In the genomic region with DNA sequence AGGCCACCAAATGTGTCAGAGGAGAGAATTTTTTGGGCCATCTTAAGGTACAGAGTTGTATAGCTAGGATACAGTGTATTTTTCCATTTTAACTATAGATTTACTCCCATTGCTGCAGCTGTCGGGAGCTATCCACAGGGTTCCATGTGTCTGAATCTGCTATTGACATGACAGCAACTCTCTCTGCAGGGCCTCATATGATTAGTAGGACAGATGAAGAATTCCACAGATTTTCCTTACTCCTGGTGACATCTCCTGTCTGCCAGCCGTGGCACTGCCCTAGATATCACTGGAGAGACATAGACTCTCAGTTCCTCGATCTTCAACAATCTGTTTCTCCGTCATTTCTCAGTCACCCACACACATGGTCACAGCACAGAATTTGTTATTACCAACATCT, we compare ENCODE assay signal across 27 cellular contexts.
A peak's percentile ranks its signal among the peaks of the same experiment; 100 is the strongest.
DNase-seq lines count a peak whose midpoint lies in the region; ATAC-seq, FAIRE-seq and TF ChIP-seq lines count a peak whose summit lies in the region.
"Had no signal": no experiment of that assay in that cellular context is flagged by ENCODE, and none has a peak within 500 bp of the region (broad histone marks: within the 10 kb centered on the region; RNA-seq: fewer than 3 reads in every experiment).

No MANE protein-coding gene starts in this region.

- no peak overlapping the region for H2AK9ac ChIP-seq in IMR-90 (replicated peaks; ENCODE audit: low read depth, low read length, poor library complexity)

- ATAC-seq in GM19395 (IDR thresholded peaks at IDR 0.05; ENCODE audit: unreplicated experiment): peak; percentile 51
- no peak for ATAC-seq in IMR-90 (ENCODE audit: low read depth)
- ATAC-seq: GM12878 had no signal

- POLR2A ChIA-PET in IMR-90 (lab: Charles Lee; ENCODE audit: unreplicated experiment): no interaction called here

- TF ChIP-seq CTCF in IMR-90 (conservative IDR thresholded peaks at IDR 0.05; ENCODE audit: low read depth, low read length) (no peak), brain microvascular endothelial cell (IDR thresholded peaks at IDR 0.05; ENCODE audit: low read depth, low read length, missing control alignments) (no peak), osteoblast (IDR thresholded peaks at IDR 0.05; ENCODE audit: extremely low read depth, low read depth, low read length) (no peak), GM13977 (IDR thresholded peaks at IDR 0.05; ENCODE audit: extremely low read depth, insufficient read depth, missing control alignments) (no peak)

- no peak overlapping the region for H4K8ac ChIP-seq in IMR-90 (ENCODE audit: low read depth in 2 of 2, low read length in 2 of 2)

- no peak overlapping the region for H3K56ac ChIP-seq in IMR-90 (ENCODE audit: extremely low read depth, insufficient read depth, low read length)

- no peak for TF ChIP-seq POLR2A in IMR-90 (IDR thresholded peaks at IDR 0.05; ENCODE audit: low read depth, low read length)

- H3K27ac ChIP-seq in IMR-90 (ENCODE audit: insufficient read depth, low read length) (no peak overlapping the region), brain microvascular endothelial cell (peak overlapping the region; percentile 40), osteoblast (ENCODE audit: low read depth, low read length) (peak overlapping the region; percentile 41), small intestine (ENCODE audit: low read depth in 1 of 2, low read length in 1 of 2) (no peak overlapping the region)
- H3K27ac ChIP-seq: BLaER1 had no signal

- no peak overlapping the region for H3K23ac ChIP-seq in IMR-90 (ENCODE audit: low read depth, low read length)

- in situ Hi-C loops in IMR-90 (cut with MboI; ENCODE audit: low sequenced_read_pairs): no loop called here
- in situ Hi-C loops in brain microvascular endothelial cell (cut with HindIII; ENCODE audit: low pct_ligation_motif_present, low sequenced_read_pairs): no loop called here
- in situ Hi-C loops in GM13977 (cut with MboI; ENCODE audit: low pct_unique_long_range_greater_than_20kb, low sequenced_read_pairs, unreplicated experiment): no loop called here

- 0 out of 2 replicates have a peak overlapping the region, but pooled peaks have one; percentile 9 for H2BK120ac ChIP-seq in IMR-90 (ENCODE audit: low read depth, low read length)

- DNase-seq in IMR-90: no peak
- DNase-seq in brain microvascular endothelial cell: no peak
- DNase-seq in osteoblast (ENCODE audit: insufficient read length, low spot score, missing footprints): no peak
- DNase-seq in small intestine: no peak
- no peak for DNase-seq in activated CD4-positive, alpha-beta T cell treated with anti-CD3 and anti-CD28 coated beads for 4 hours
- no peak for DNase-seq in dedifferentiated amniotic fluid mesenchymal stem cell (ENCODE audit: extremely low spot score)
- no peak for DNase-seq in GM13977 (ENCODE audit: low spot score)
- DNase-seq: 8988T; ACHN; BE2C; C1 segment of cervical spinal cord; CD4-positive, alpha-beta memory T cell; CD4-positive, CD25-positive, alpha-beta regulatory T cell; CD8-positive, alpha-beta memory T cell; COR-L47; DMS 273 treated with DMSO at 0.1 percent for 48 hours; DMS153; DMS53; DMS79; DND-41; GDM1 had no signal

- no peaks in the 10 kb centered on the region for H4K20me1 ChIP-seq in IMR-90 (ENCODE audit: insufficient read depth, low read length)
- H4K20me1 ChIP-seq in osteoblast (ENCODE audit: insufficient read depth, low read length): no peaks in the 10 kb centered on the region
- H4K20me1 ChIP-seq: BLaER1 had no signal

- intact Hi-C loops in IMR-90 (cut with micrococcal nuclease): no loop called here

- no peak overlapping the region for H3K14ac ChIP-seq in IMR-90 (replicated peaks; ENCODE audit: low read depth, low read length)

- H2BK15ac ChIP-seq in IMR-90 (ENCODE audit: low read depth, low read length): 0 out of 3 replicates have a peak overlapping the region, but pooled peaks have one; percentile 28

- H2BK20ac ChIP-seq in IMR-90 (ENCODE audit: low read depth, low read length): peak overlapping the region; percentile 38; the same call in 1 of the 2 replicates

- H4K91ac ChIP-seq in IMR-90 (ENCODE audit: insufficient read depth, low read depth, low read length): no peak overlapping the region

- dilution Hi-C loops in IMR-90 (cut with HindIII; ENCODE audit: low sequenced_read_pairs, unreplicated experiment): no loop called here

- WGBS in IMR-90 (ENCODE audit: extremely low coverage in 2 of 2, insufficient read length in 1 of 2), 2 experiments: 90% methylated on average over 3 of the region's 4 CpGs; no CpG with 5 or more reads in 1 of the 2 experiments
- WGBS in small intestine, 3 donors: 79 to 85% (median 81%) methylated on average over 4 of the region's 4 CpGs

- H3K4me2 ChIP-seq in IMR-90 (ENCODE audit: low read depth, low read length) (no peak overlapping the region), osteoblast (ENCODE audit: insufficient read depth, low read length) (peak overlapping the region; percentile 4)
- H3K4me2 ChIP-seq: BLaER1 had no signal

- H3K79me1 ChIP-seq in IMR-90 (ENCODE audit: low read depth in 1 of 2, low read length in 2 of 2): no peaks in the 10 kb centered on the region

- H3K27me3 ChIP-seq in IMR-90 (ENCODE audit: control insufficient read depth, insufficient read depth, low read length) (no peaks in the 10 kb centered on the region), brain microvascular endothelial cell (replicated peaks) (no peaks in the 10 kb centered on the region), osteoblast (ENCODE audit: insufficient read depth, low read length) (no peaks in the 10 kb centered on the region), small intestine (ENCODE audit: control insufficient read depth in 2 of 2, insufficient read depth in 2 of 2, low read length in 2 of 2) (no peaks in the 10 kb centered on the region)
- H3K27me3 ChIP-seq: BE2C, BLaER1 had no signal

- H3K36me3 ChIP-seq in IMR-90 (ENCODE audit: control insufficient read depth, insufficient read depth, low read length): no peaks in the 10 kb centered on the region
- H3K36me3 ChIP-seq in brain microvascular endothelial cell (replicated peaks): no peaks in the 10 kb centered on the region
- no peaks in the 10 kb centered on the region for H3K36me3 ChIP-seq in osteoblast (ENCODE audit: insufficient read depth, low read length)
- no peaks in the 10 kb centered on the region for H3K36me3 ChIP-seq in small intestine (ENCODE audit: control insufficient read depth in 2 of 2, insufficient read depth in 2 of 2, low read length in 2 of 2)
- H3K36me3 ChIP-seq: BE2C, BLaER1 had no signal

- TF ChIP-seq RAD21 in IMR-90 (IDR thresholded peaks at IDR 0.05; ENCODE audit: low read length): no peak

- H3K4me3 ChIP-seq in IMR-90 (ENCODE audit: insufficient read depth, low read depth, low read length) (no peak overlapping the region), brain microvascular endothelial cell (ENCODE audit: low read depth, low read length) (no peak overlapping the region), osteoblast (ENCODE audit: insufficient read depth, low read length) (no peak overlapping the region), small intestine (ENCODE audit: low read depth in 1 of 2, low read length in 2 of 2) (no peak overlapping the region)
- H3K4me3 ChIP-seq: BLaER1, GM12878 had no signal

- H3K9me3 ChIP-seq in IMR-90 (ENCODE audit: control insufficient read depth, insufficient read depth, low read length): peaks cover 2% of the 10 kb centered on the region; the same call in 1 of the 2 replicates
- no peaks in the 10 kb centered on the region for H3K9me3 ChIP-seq in osteoblast (ENCODE audit: low read depth, low read length)
- no peaks in the 10 kb centered on the region for H3K9me3 ChIP-seq in small intestine (ENCODE audit: control insufficient read depth, low read depth)
- H3K9me3 ChIP-seq: BE2C, BLaER1 had no signal

- no peaks in the 10 kb centered on the region for H3K79me2 ChIP-seq in osteoblast (ENCODE audit: insufficient read depth, low read length)

- no peak overlapping the region for H2AFZ ChIP-seq in IMR-90 (replicated peaks; ENCODE audit: low read length, poor library complexity)
- H2AFZ ChIP-seq in osteoblast (ENCODE audit: low read length): no peak overlapping the region

- peak overlapping the region; percentile 13; the same call in 1 of the 2 replicates for H3K4ac ChIP-seq in IMR-90 (ENCODE audit: low read depth, low read length)

- no TSS peak for BruUV-seq in IMR-90 (replicated peaks; lab: Mats Ljungman, UMichigan)

- H3K9me1 ChIP-seq in IMR-90 (ENCODE audit: insufficient read depth, low read length): no peaks in the 10 kb centered on the region

- no peak overlapping the region for H3K9ac ChIP-seq in IMR-90 (ENCODE audit: low read depth, low read length)
- H3K9ac ChIP-seq: BLaER1 had no signal

- H3K4me1 ChIP-seq in IMR-90 (ENCODE audit: control insufficient read depth, insufficient read depth, low read length): peaks cover 4% of the 10 kb centered on the region; the same call in 1 of the 2 replicates
- H3K4me1 ChIP-seq in osteoblast (ENCODE audit: insufficient read depth, low read length): peaks cover 34% of the 10 kb centered on the region
- H3K4me1 ChIP-seq in small intestine (ENCODE audit: control insufficient read depth in 2 of 2, insufficient read depth in 1 of 2, low read depth in 1 of 2, low read length in 1 of 2): no peaks in the 10 kb centered on the region
- H3K4me1 ChIP-seq: BE2C, BLaER1 had no signal

- FAIRE-seq in small intestine (lab: Jason Lieb, UNC): no peak
- FAIRE-seq: A204.1, GM12878, GM12892, GM19239 had no signal

- peak overlapping the region; percentile 52; the same call in 1 of the 2 replicates for H3K18ac ChIP-seq in IMR-90 (ENCODE audit: low read depth, low read length)

- H2AK5ac ChIP-seq in IMR-90 (ENCODE audit: low read depth, low read length): peak overlapping the region; percentile 47; the same call in 1 of the 2 replicates

- H4K5ac ChIP-seq in IMR-90 (ENCODE audit: low read depth, low read length): no peak overlapping the region

- CTCF ChIA-PET in IMR-90 (lab: Yijun Ruan, JAX): no interaction called here

- H2BK5ac ChIP-seq in IMR-90 (ENCODE audit: low read depth, low read length, poor library complexity, severe bottlenecking): no peak overlapping the region

TF ChIP-seq in IMR-90, 13 proteins besides CTCF, POLR2A, EP300 and RAD21 (continues in another document):
- TF ChIP-seq CEBPB (IDR thresholded peaks at IDR 0.05; ENCODE audit: low read depth, low read length) (no peak), MAFK (IDR thresholded peaks at IDR 0.05; ENCODE audit: low read depth, low read length) (no peak), RCOR1 (IDR thresholded peaks at IDR 0.05; ENCODE audit: insufficient replicate concordance, low read length) (no peak), CHD1 (IDR thresholded peaks at IDR 0.05; ENCODE audit: low read depth, low read length) (no peak), MAZ (IDR thresholded peaks at IDR 0.05; ENCODE audit: borderline replicate concordance, low read depth, low read length) (no peak), MXI1 (IDR thresholded peaks at IDR 0.05; ENCODE audit: borderline replicate concordance, low read depth, low read length) (no peak)

Comparison
In these comparisons a context has a peak if more than half of its experiments do, and no peak if none do; other contexts are left out.
1. H3K27ac ChIP-seq: peak in brain microvascular endothelial cell (single experiment) and osteoblast (single experiment); none in IMR-90 (single experiment) and small intestine (0 of 2).